17 cellular contexts compared by ENCODE assay signal in the genomic region with DNA sequence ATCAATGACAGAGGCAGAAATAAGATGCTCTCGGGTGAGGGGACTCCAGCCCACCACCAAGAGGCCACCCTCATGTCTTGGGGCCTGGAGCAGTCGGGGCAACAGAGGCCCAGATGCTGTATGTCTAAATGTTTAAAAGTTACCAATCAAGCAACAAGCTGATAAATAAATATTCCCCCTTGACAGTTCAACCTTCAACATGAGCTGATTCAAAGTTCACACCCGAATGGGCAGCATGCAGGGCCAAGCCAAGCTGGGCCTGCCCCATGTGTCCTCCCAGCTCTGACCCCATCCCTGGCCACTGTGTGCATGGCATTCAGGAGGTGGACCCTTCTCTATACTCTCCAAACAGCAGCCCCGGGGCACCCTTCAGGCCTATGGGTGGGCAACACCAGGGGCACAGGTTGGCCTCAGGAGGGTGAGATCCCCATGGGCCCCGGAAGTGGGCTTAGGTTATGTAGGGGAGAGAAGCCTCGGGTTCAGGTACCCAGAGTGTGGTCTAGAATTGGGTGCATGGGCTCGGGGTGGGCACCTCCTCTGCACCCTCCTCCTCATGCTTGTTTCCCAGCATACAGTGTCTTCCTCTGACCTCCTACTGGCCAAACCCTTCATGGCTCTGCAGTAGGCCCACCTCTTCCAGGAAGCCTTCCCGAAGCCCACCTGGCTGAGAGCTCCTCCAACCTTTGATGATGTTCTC. TPM values are rescaled to one million over a fixed set of nuclear protein-coding genes. Genes with fewer than 3 reads are reported as not detected.
DNase-seq lines count a peak whose midpoint lies in the region; ATAC-seq, FAIRE-seq and TF ChIP-seq lines count a peak whose summit lies in the region.
"Had no signal": no experiment of that assay in that cellular context is flagged by ENCODE, and none has a peak within 500 bp of the region (broad histone marks: within the 10 kb centered on the region; RNA-seq: fewer than 3 reads in every experiment).

No MANE protein-coding gene starts in this region.

- CTCF ChIA-PET in RWPE1 (lab: Yijun Ruan, JAX): interaction anchor here (0.7 to 1.0 kb wide), 2 partner anchors 196 to 499 kb away, joined by 3 read pairs; no protein-coding TSS in a partner anchor
- CTCF ChIA-PET in HepG2 (lab: Yijun Ruan, JAX; ENCODE audit: low intra/inter-chr PET ratio, low total read pairs): no interaction called here

- ATAC-seq in stimulated activated naive CD8-positive, alpha-beta T cell treated with anti-CD3 and anti-CD28 coated beads, Interleukin-15, Interleukin-2, amounts not matched to agents 100 U/mL and 50 U/mL, for 24 hours: no peak
- peak; percentile 56 for ATAC-seq in HepG2
- ATAC-seq: SK-N-SH treated with all-trans-retinoic acid at 6 μM for 48 hours had no signal

- H3K27ac Mint-ChIP-seq in stimulated activated naive CD8-positive, alpha-beta T cell treated with anti-CD3 and anti-CD28 coated beads, Interleukin-15, Interleukin-2, amounts not matched to agents 100 ng/mL and 50 ng/mL, for 24 hours: peak overlapping the region; percentile 36
- no peak overlapping the region for H3K27ac Mint-ChIP-seq in activated CD4-positive, alpha-beta T cell treated with anti-CD3 and anti-CD28 coated beads, Interleukin-2, amount 10 ng/mL, durations not matched to agents 24 days and 14 days

- no peaks in the 10 kb centered on the region for H3K79me2 ChIP-seq in HepG2 (ENCODE audit: insufficient read depth, low read length)

- H3K9me3 ChIP-seq in HepG2 (ENCODE audit: low read length) (no peaks in the 10 kb centered on the region), prostate gland (no peaks in the 10 kb centered on the region)
- H3K9me3 ChIP-seq: Peyer's patch had no signal

- H3K4me3 ChIP-seq in HepG2 (replicated peaks in 1 of 3; ENCODE audit: insufficient read depth in 1 of 3, low read depth in 2 of 3, low read length in 3 of 3) (no peak overlapping the region), prostate gland (no peak overlapping the region)
- H3K4me3 ChIP-seq: Peyer's patch had no signal

- TF ChIP-seq EP300 in HepG2 (IDR thresholded peaks at IDR 0.05; ENCODE audit: low read depth in 2 of 2, low read length in 2 of 2) (no peak), HepG2 (CRISPR knock-in tag; IDR thresholded peaks at IDR 0.05; ENCODE audit: borderline replicate concordance) (no peak)

- H3K36me3 Mint-ChIP-seq in stimulated activated naive CD8-positive, alpha-beta T cell treated with anti-CD3 and anti-CD28 coated beads, Interleukin-15, Interleukin-2, amounts not matched to agents 100 ng/mL and 50 ng/mL, for 24 hours (ENCODE audit: low read depth): no peaks in the 10 kb centered on the region
- H3K36me3 Mint-ChIP-seq in activated CD4-positive, alpha-beta T cell treated with anti-CD3 and anti-CD28 coated beads, Interleukin-2, amount 10 ng/mL, durations not matched to agents 24 days and 14 days (ENCODE audit: low read depth): no peaks in the 10 kb centered on the region

- TF ChIP-seq CTCF in RWPE1 (conservative IDR thresholded peaks at IDR 0.05; ENCODE audit: low read depth): no peak
- no peak for TF ChIP-seq CTCF in HepG2 (CRISPR knock-in tag; IDR thresholded peaks at IDR 0.05)
- no peak for TF ChIP-seq CTCF in prostate gland (IDR thresholded peaks at IDR 0.05)

- intact Hi-C loops in HepG2 (cut with micrococcal nuclease; ENCODE audit: unreplicated experiment): no loop called here
- intact Hi-C loops in activated CD4-positive, alpha-beta T cell treated with anti-CD3 and anti-CD28 coated beads, Interleukin-2, amount 10 ng/mL, durations not matched to agents 24 days and 14 days (cut with micrococcal nuclease): no loop called here
- intact Hi-C loops in prostate gland (cut with DNase I): no loop called here

- H3K4me1 ChIP-seq in HepG2 (ENCODE audit: insufficient read depth, low read length) (peaks cover 39% of the 10 kb centered on the region), prostate gland (replicated peaks) (no peaks in the 10 kb centered on the region)
- H3K4me1 ChIP-seq: Peyer's patch had no signal

- 49% methylated on average over 5 of the region's 8 CpGs for WGBS in HepG2 (ENCODE audit: low lambda C conversion rate)
- WGBS in prostate gland: 71% methylated on average over 8 of the region's 8 CpGs

- H3K4me1 Mint-ChIP-seq in stimulated activated naive CD8-positive, alpha-beta T cell treated with anti-CD3 and anti-CD28 coated beads, Interleukin-15, Interleukin-2, amounts not matched to agents 100 ng/mL and 50 ng/mL, for 24 hours (ENCODE audit: low read depth): peaks cover 18% of the 10 kb centered on the region
- peaks cover 10% of the 10 kb centered on the region for H3K4me1 Mint-ChIP-seq in activated CD4-positive, alpha-beta T cell treated with anti-CD3 and anti-CD28 coated beads, Interleukin-2, amount 10 ng/mL, durations not matched to agents 24 days and 14 days

- H3K9ac ChIP-seq in HepG2 (ENCODE audit: insufficient read depth, low read depth, low read length): no peak overlapping the region

- in situ Hi-C loops in HepG2 (cut with HindIII; ENCODE audit: extremely low pct_ligation_motif_present, low pct_unique_long_range_greater_than_20kb): no loop called here

- no peak overlapping the region for H3K4me3 Mint-ChIP-seq in stimulated activated naive CD8-positive, alpha-beta T cell treated with anti-CD3 and anti-CD28 coated beads, Interleukin-15, Interleukin-2, amounts not matched to agents 100 ng/mL and 50 ng/mL, for 24 hours
- H3K4me3 Mint-ChIP-seq in activated CD4-positive, alpha-beta T cell treated with anti-CD3 and anti-CD28 coated beads, Interleukin-2, amount 10 ng/mL, durations not matched to agents 24 days and 14 days: no peak overlapping the region

- H3K27me3 ChIP-seq in HepG2 (ENCODE audit: control insufficient read depth in 1 of 2, insufficient read depth in 2 of 2, low read length in 2 of 2) (peaks cover 0 to 4% of the 10 kb centered on the region in 2 experiments; a peak in 1 of 5 replicates), prostate gland (replicated peaks; ENCODE audit: insufficient read depth) (no peaks in the 10 kb centered on the region)
- H3K27me3 ChIP-seq: Peyer's patch had no signal

- POLR2A ChIA-PET in RWPE1 (lab: Yijun Ruan, JAX; ENCODE audit: low non-redundant PET): no interaction called here
- POLR2A ChIA-PET in HepG2 (lab: Yijun Ruan, JAX): no interaction called here

- H3K27me3 Mint-ChIP-seq in stimulated activated naive CD8-positive, alpha-beta T cell treated with anti-CD3 and anti-CD28 coated beads, Interleukin-15, Interleukin-2, amounts not matched to agents 100 ng/mL and 50 ng/mL, for 24 hours: no peaks in the 10 kb centered on the region
- no peaks in the 10 kb centered on the region for H3K27me3 Mint-ChIP-seq in activated CD4-positive, alpha-beta T cell treated with anti-CD3 and anti-CD28 coated beads, Interleukin-2, amount 10 ng/mL, durations not matched to agents 24 days and 14 days

- H3K36me3 ChIP-seq in HepG2 (replicated peaks in 1 of 2; ENCODE audit: control insufficient read depth in 1 of 2, insufficient read depth in 2 of 2, low read length in 2 of 2) (no peaks in the 10 kb centered on the region), prostate gland (no peaks in the 10 kb centered on the region)
- H3K36me3 ChIP-seq: Peyer's patch had no signal

- no peak for TF ChIP-seq RAD21 in HepG2 (CRISPR knock-in tag; IDR thresholded peaks at IDR 0.05)

- TF ChIP-seq POLR2A in HepG2 (IDR thresholded peaks at IDR 0.05; ENCODE audit: insufficient read depth in 1 of 2, low read depth in 2 of 2, low read length in 2 of 2) (no peak), prostate gland (IDR thresholded peaks at IDR 0.05) (no peak)

- BruUV-seq in HepG2 (replicated peaks; lab: Mats Ljungman, UMichigan): no TSS peak

- H3K4me2 ChIP-seq in HepG2 (ENCODE audit: low read depth, low read length): no peak overlapping the region

- H3K9me3 Mint-ChIP-seq in stimulated activated naive CD8-positive, alpha-beta T cell treated with anti-CD3 and anti-CD28 coated beads, Interleukin-15, Interleukin-2, amounts not matched to agents 100 ng/mL and 50 ng/mL, for 24 hours: no peaks in the 10 kb centered on the region
- no peaks in the 10 kb centered on the region for H3K9me3 Mint-ChIP-seq in activated CD4-positive, alpha-beta T cell treated with anti-CD3 and anti-CD28 coated beads, Interleukin-2, amount 10 ng/mL, durations not matched to agents 24 days and 14 days

- H2AFZ ChIP-seq in HepG2 (ENCODE audit: low read length): no peak overlapping the region

- H3K27ac ChIP-seq in RWPE1 (peak overlapping the region; percentile 38), HepG2 (ENCODE audit: extremely low read length, insufficient read depth, low read length) (no peak overlapping the region), prostate gland (no peak overlapping the region)
- H3K27ac ChIP-seq: Peyer's patch had no signal

- no peak for DNase-seq in stimulated activated naive CD8-positive, alpha-beta T cell treated with anti-CD3 and anti-CD28 coated beads, Interleukin-15, Interleukin-2, amounts not matched to agents 100 U/mL and 50 U/mL, for 24 hours
- DNase-seq in RWPE1 (ENCODE audit: low spot score): no peak
- no peak for DNase-seq in HepG2 (ENCODE audit: low spot score)
- DNase-seq in NCI-H187 treated with DMSO at 0.1 percent for 48 hours (lab: John Stamatoyannopoulos, UW): no peak
- no peak for DNase-seq in hepatic stellate cell (ENCODE audit: low spot score)
- DNase-seq in activated CD4-positive, alpha-beta T cell treated with anti-CD3 and anti-CD28 coated beads, Interleukin-2, amount 10 ng/mL, durations not matched to agents 24 days and 14 days: no peak
- no peak for DNase-seq in prostate gland (ENCODE audit: low spot score)
- DNase-seq: 8988T, DND-41, GDM1, Kasumi-1, NCI-H187, NCI-H2171 treated with DMSO at 0.1 percent for 48 hours, Peyer's patch, SHP77 had no signal

- H4K20me1 ChIP-seq in HepG2 (ENCODE audit: insufficient read depth, low read length): no peaks in the 10 kb centered on the region

- FAIRE-seq in HepG2 (lab: Jason Lieb, UNC): no peak

RNA-seq across cellular contexts. Expression of a gene that starts 31.6 kb away (rescaled TPM):
- 6.2 and 6.3 TPM in 2 replicates for total RNA-seq in HepG2 (2016; rRNA removed; fragmentation: Illumina TruSeq; extraction: Trizol)
- 2.2 TPM in 2 replicates for total RNA-seq in HepG2 (2016; cell fraction: cytosol; rRNA removed; fragmentation: Illumina TruSeq; extraction: Trizol; ENCODE audit: low read depth)
- 6.1 and 6.8 TPM in 2 replicates for total RNA-seq in HepG2 (2016; cell fraction: insoluble cytoplasmic fraction; rRNA removed; fragmentation: Illumina TruSeq; extraction: Trizol)
- total RNA-seq in HepG2 (2016; cell fraction: membrane; rRNA removed; fragmentation: Illumina TruSeq; extraction: Trizol): 3.4 and 3.6 TPM in 2 replicates
- total RNA-seq in HepG2 (2016; cell fraction: nucleus; rRNA removed; fragmentation: Illumina TruSeq; extraction: Trizol): 3.7 and 4.3 TPM in 2 replicates
- polyA plus RNA-seq in HepG2 (2011; rRNA removed): 4.1 and 5.4 TPM in 2 replicates
- 4.0 and 4.8 TPM in 2 replicates for polyA plus RNA-seq in HepG2 (2011; cell fraction: cytosol; rRNA removed)
- 6.8 and 7.1 TPM in 2 replicates for polyA plus RNA-seq in HepG2 (2011; cell fraction: nucleus; rRNA removed)
- polyA plus RNA-seq in HepG2 (2012): 2.4 and 5.0 TPM in 2 replicates
- polyA plus RNA-seq in HepG2 (2016; cell fraction: cytosol; fragmentation: Illumina TruSeq; extraction: Trizol; ENCODE audit: low read depth): 0.48 and 0.57 TPM in 2 replicates
- polyA plus RNA-seq in HepG2 (2016; cell fraction: insoluble cytoplasmic fraction; fragmentation: Illumina TruSeq; extraction: Trizol; ENCODE audit: low read depth): 5.6 and 7.4 TPM in 2 replicates
- polyA plus RNA-seq in HepG2 (2016; cell fraction: membrane; fragmentation: Illumina TruSeq; extraction: Trizol; ENCODE audit: low read depth): 1.6 and 1.7 TPM in 2 replicates
- polyA plus RNA-seq in HepG2 (2016; cell fraction: nucleus; fragmentation: Illumina TruSeq; extraction: Trizol; ENCODE audit: insufficient read depth, low read depth): 7.0 and 8.7 TPM in 2 replicates
- polyA minus RNA-seq in HepG2 (2011; rRNA and poly(A)+ RNA removed; ENCODE audit: low replicate concordance): 5.1 and 5.3 TPM in 2 replicates
- 2.1 and 3.2 TPM in 2 replicates for polyA minus RNA-seq in HepG2 (2011; cell fraction: cytosol; rRNA and poly(A)+ RNA removed)
- 3.6 TPM in 2 replicates for polyA minus RNA-seq in HepG2 (2011; cell fraction: nucleus; rRNA and poly(A)+ RNA removed)
- 9.3 and 10.7 TPM in 2 replicates for total RNA-seq in activated CD4-positive, alpha-beta T cell treated with anti-CD3 and anti-CD28 coated beads, Interleukin-2, amount 10 ng/mL, durations not matched to agents 24 days and 14 days
- total RNA-seq in prostate gland: 10 to 100 TPM; 10.3 to 15.4 TPM
